Comparison of ENCODE assay signal across 9 cellular contexts in genomic region chr19:38389957-38390924, GRCh38. TPM values are rescaled to one million over a fixed set of nuclear protein-coding genes. Genes with fewer than 3 reads are reported as not detected.
A peak's percentile ranks its signal among the peaks of the same experiment; 100 is the strongest.
DNase-seq lines count a peak whose midpoint lies in the region; ATAC-seq and TF ChIP-seq lines count a peak whose summit lies in the region.
"Had no signal": no experiment of that assay in that cellular context is flagged by ENCODE, and none has a peak within 500 bp of the region (broad histone marks: within the 10 kb centered on the region; RNA-seq: fewer than 3 reads in every experiment).

No MANE protein-coding gene starts in this region.

- H3K36me3 ChIP-seq in ES-I3 (ENCODE audit: insufficient read depth, low read length), result peaks cover 3% of the 10 kb centered on the region
- H3K36me3 ChIP-seq in RWPE2 (ENCODE audit: low read depth), result peaks cover 13% of the 10 kb centered on the region
- peaks cover 20 to 52% of the 10 kb centered on the region in 2 donors for H3K36me3 ChIP-seq in neuronal stem cell (replicated peaks in 1 of 2; ENCODE audit: control insufficient read depth in 2 of 2, insufficient read depth in 2 of 2, low read length in 2 of 2)

- H3K9me3 ChIP-seq in ES-I3 (ENCODE audit: control insufficient read depth, insufficient read depth, low read length), result no peaks in the 10 kb centered on the region
- no peaks in the 10 kb centered on the region for H3K9me3 ChIP-seq in RWPE2 (ENCODE audit: severe bottlenecking)
- no peaks in the 10 kb centered on the region for H3K9me3 ChIP-seq in neuronal stem cell (replicated peaks in 1 of 2; ENCODE audit: control insufficient read depth in 2 of 2, insufficient read depth in 1 of 2, low read depth in 1 of 2, low read length in 2 of 2)

- H3K4me3 ChIP-seq in RWPE2 (ENCODE audit: severe bottlenecking) (no peak overlapping the region), fibroblast of pulmonary artery (replicated peaks; ENCODE audit: low read depth, low read length) (peak overlapping the region; percentile 90), neuronal stem cell (ENCODE audit: low read length in 2 of 2) (peak overlapping the region; percentile 43 to 82)

- H3K27me3 ChIP-seq in RWPE2 (ENCODE audit: insufficient read depth, poor library complexity, severe bottlenecking) (no peaks in the 10 kb centered on the region), neuronal stem cell (ENCODE audit: control insufficient read depth in 3 of 3, insufficient read depth in 3 of 3, low read depth in 1 of 3, low read length in 3 of 3) (no peaks in the 10 kb centered on the region)

- peak overlapping the region; percentile 45; the same call in 1 of the 2 replicates for H3K9ac ChIP-seq in ES-I3 (ENCODE audit: low read depth, low read length)
- H3K9ac ChIP-seq in neuronal stem cell (ENCODE audit: low read depth, low read length, poor library complexity), result peak overlapping the region; percentile 13

- no peak for DNase-seq in RWPE2 (ENCODE audit: low spot score)
- no peak for DNase-seq in fibroblast of pulmonary artery (ENCODE audit: low read depth)
- DNase-seq in neuronal stem cell (ENCODE audit: low spot score), result no peak
- DNase-seq in NK-92 treated with Interleukin-12 subunit alpha and Interleukin-12 subunit beta, amount 100 ng/mL, for 24 hours (lab: John Stamatoyannopoulos, UW), result no peak
- DNase-seq in iPS-NIHi11 (ENCODE audit: low spot score), result no peak
- DNase-seq: NCI-H187; stimulated activated CD4-positive, alpha-beta T cell treated with anti-CD3 and anti-CD28 coated beads, Interleukin-2, amount 100 ng/mL, for 48 hours had no signal

- H4K91ac ChIP-seq in neuronal stem cell (ENCODE audit: low read depth, low read length, poor library complexity), result no peak overlapping the region

- no peak overlapping the region for H3K4ac ChIP-seq in neuronal stem cell (ENCODE audit: low read length)

- H2BK12ac ChIP-seq in neuronal stem cell (ENCODE audit: low read length), result no peak overlapping the region

- H3K4me2 ChIP-seq in neuronal stem cell (ENCODE audit: insufficient read depth, low read length, poor library complexity, severe bottlenecking), result peak overlapping the region; percentile 69

- H4K8ac ChIP-seq in neuronal stem cell (ENCODE audit: low read depth, low read length), result no peak overlapping the region

- H3K79me1 ChIP-seq in neuronal stem cell (ENCODE audit: low read depth, low read length), result peaks cover 5% of the 10 kb centered on the region

- H3K23ac ChIP-seq in neuronal stem cell (ENCODE audit: low read depth, low read length, poor library complexity), result peak overlapping the region; percentile 94

- H3K4me1 ChIP-seq in ES-I3 (ENCODE audit: insufficient read depth, low read length), result peaks cover 23% of the 10 kb centered on the region
- H3K4me1 ChIP-seq in RWPE2 (ENCODE audit: insufficient read depth, poor library complexity, severe bottlenecking), result no peaks in the 10 kb centered on the region
- H3K4me1 ChIP-seq in neuronal stem cell (ENCODE audit: control insufficient read depth in 2 of 2, insufficient read depth in 1 of 2, low read depth in 1 of 2, low read length in 2 of 2), result peaks cover 8 to 10% of the 10 kb centered on the region in 2 donors

- H3K27ac ChIP-seq in RWPE2 (ENCODE audit: poor library complexity, severe bottlenecking) (peak overlapping the region; percentile 85), neuronal stem cell (replicated peaks; ENCODE audit: low read length) (no peak overlapping the region)

- no peak overlapping the region for H2BK15ac ChIP-seq in neuronal stem cell (ENCODE audit: low read length)

- no peak overlapping the region for H3K14ac ChIP-seq in neuronal stem cell (ENCODE audit: low read length)

- H2BK5ac ChIP-seq in neuronal stem cell (ENCODE audit: low read length), result no peak overlapping the region

- no peak overlapping the region for H2AFZ ChIP-seq in neuronal stem cell (ENCODE audit: low read length)

- peak overlapping the region; percentile 91 for H2AK5ac ChIP-seq in neuronal stem cell (ENCODE audit: low read depth, low read length)

- no peak for ATAC-seq in RWPE2 (ENCODE audit: low read depth)
- ATAC-seq in GM21390 (IDR thresholded peaks at IDR 0.05; ENCODE audit: unreplicated experiment), result no peak

- peak overlapping the region; percentile 1 for H3K18ac ChIP-seq in neuronal stem cell (ENCODE audit: low read length)

- TF ChIP-seq CTCF in RWPE2 (IDR thresholded peaks at IDR 0.05; ENCODE audit: poor library complexity, severe bottlenecking) (no peak), fibroblast of pulmonary artery (IDR thresholded peaks at IDR 0.05; ENCODE audit: low read length, missing control alignments) (no peak)

- no CpG with 5 or more reads among the region's 22 CpGs for WGBS in neuronal stem cell (ENCODE audit: extremely low coverage in 2 of 2, insufficient read length in 2 of 2, insufficient replicate concordance in 1 of 2), 2 donors

- H2BK120ac ChIP-seq in neuronal stem cell (ENCODE audit: low read depth, low read length), result peak overlapping the region; percentile 32

RNA-seq across cellular contexts. Expression of gene SPRED3, which starts 1.7 kb away (rescaled TPM):
- 10.3 TPM for polyA plus RNA-seq in neuronal stem cell (2013, experiment 1 of 2)
- 10.5 TPM for polyA plus RNA-seq in neuronal stem cell (2013, experiment 2 of 2)

RNA-seq across cellular contexts. Expression of gene GGN, which starts 2.4 kb away (rescaled TPM):
- polyA plus RNA-seq in neuronal stem cell (2013, experiment 1 of 2), result 1.7 TPM
- polyA plus RNA-seq in neuronal stem cell (2013, experiment 2 of 2), result 1.7 TPM

RNA-seq across cellular contexts. Expression of gene FAM98C, which starts 12.7 kb away (rescaled TPM):
- polyA plus RNA-seq in neuronal stem cell (2013, experiment 1 of 2), result 5.4 TPM
- polyA plus RNA-seq in neuronal stem cell (2013, experiment 2 of 2), result 5.3 TPM

RNA-seq across cellular contexts. Expression of gene PSMD8, which starts 15.9 kb away (rescaled TPM):
- 142 TPM for polyA plus RNA-seq in neuronal stem cell (2013, experiment 1 of 2)
- polyA plus RNA-seq in neuronal stem cell (2013, experiment 2 of 2), result 138 TPM

RNA-seq across cellular contexts. Expression of gene RASGRP4, which starts 35.8 kb away (rescaled TPM):
- polyA plus RNA-seq in neuronal stem cell (2013, experiment 1 of 2), result 0.10 TPM
- 0.17 TPM for polyA plus RNA-seq in neuronal stem cell (2013, experiment 2 of 2)
